In the genomic region with DNA sequence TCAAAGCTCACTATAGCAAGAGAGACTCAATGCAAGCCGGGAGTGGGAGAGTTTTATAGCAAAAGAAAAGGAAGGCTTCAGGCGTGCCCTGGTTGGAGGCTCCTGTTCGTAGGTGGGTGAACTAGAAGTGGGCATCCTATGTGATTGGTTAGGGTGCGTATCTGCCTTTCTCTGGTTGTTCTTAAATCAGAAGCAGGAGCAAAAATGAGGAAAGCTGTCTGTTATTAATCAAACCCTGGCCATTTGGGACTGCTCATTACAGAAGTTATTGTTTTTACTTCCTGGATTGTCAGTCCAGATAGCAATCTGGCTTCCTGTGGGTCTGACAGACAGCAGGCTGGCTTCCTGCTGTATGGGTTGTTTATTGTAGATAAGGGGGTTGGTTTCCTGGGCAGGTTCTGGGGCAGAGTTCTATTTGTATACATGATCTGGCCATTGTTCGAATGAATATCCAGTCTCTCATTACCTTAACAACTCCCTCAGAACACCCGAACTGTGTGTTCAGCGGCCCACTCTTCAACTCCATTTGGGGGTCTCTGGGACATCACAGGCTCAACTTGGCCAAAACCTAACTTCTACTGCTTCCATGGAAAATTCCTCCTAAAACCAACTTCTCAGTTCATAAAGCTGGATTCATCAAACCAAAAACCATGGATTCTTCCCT, we compare ENCODE assay signal across 8 cellular contexts. TPM values are rescaled to one million over a fixed set of nuclear protein-coding genes. Genes with fewer than 3 reads are reported as not detected.
DNase-seq lines count a peak whose midpoint lies in the region; ATAC-seq and TF ChIP-seq lines count a peak whose summit lies in the region.

No MANE protein-coding gene starts in this region.

- no peak for TF ChIP-seq CTCF in neural progenitor cell (IDR thresholded peaks at IDR 0.05)

- no peaks in the 10 kb centered on the region for H4K20me1 ChIP-seq in neural progenitor cell (ENCODE audit: low read depth)

- no peaks in the 10 kb centered on the region for H3K79me2 ChIP-seq in neural progenitor cell (ENCODE audit: low read depth)

- no peaks in the 10 kb centered on the region for H3K27me3 ChIP-seq in effector memory CD4-positive, alpha-beta T cell (replicated peaks; ENCODE audit: control insufficient read depth, insufficient read depth, low read length, poor library complexity, severe bottlenecking)
- peaks cover 13% of the 10 kb centered on the region for H3K27me3 ChIP-seq in neural progenitor cell

- H3K9me3 Mint-ChIP-seq in neural progenitor cell = peaks cover 61% of the 10 kb centered on the region

- peaks cover 43% of the 10 kb centered on the region for H3K36me3 Mint-ChIP-seq in neural progenitor cell

- H3F3A ChIP-seq in neural progenitor cell (ENCODE audit: low read depth) = peaks cover 6% of the 10 kb centered on the region

- H3K36me3 ChIP-seq in effector memory CD4-positive, alpha-beta T cell (ENCODE audit: control insufficient read depth, insufficient read depth, low read length) = peaks cover 49% of the 10 kb centered on the region
- peaks cover 15% of the 10 kb centered on the region for H3K36me3 ChIP-seq in neural progenitor cell

- ATAC-seq in GM21526 (IDR thresholded peaks at IDR 0.05; ENCODE audit: low FRiP score, unreplicated experiment) = no peak
- no peak for ATAC-seq in HG02884 (IDR thresholded peaks at IDR 0.05; ENCODE audit: unreplicated experiment)

- H2AFZ ChIP-seq in neural progenitor cell (replicated peaks) = no peak overlapping the region

- no peak overlapping the region for H3K27ac Mint-ChIP-seq in neural progenitor cell

- peak overlapping the region; percentile 88 for H3K4me3 ChIP-seq in effector memory CD4-positive, alpha-beta T cell (ENCODE audit: insufficient read depth, low read depth, low read length, poor library complexity, severe bottlenecking)
- peak overlapping the region; percentile 93 for H3K4me3 ChIP-seq in neural progenitor cell

- peaks cover 12% of the 10 kb centered on the region for H3K4me1 Mint-ChIP-seq in neural progenitor cell

- peak overlapping the region; percentile 61 for H3K27ac ChIP-seq in effector memory CD4-positive, alpha-beta T cell (ENCODE audit: insufficient read depth, low read length, poor library complexity, severe bottlenecking)
- no peak overlapping the region for H3K27ac ChIP-seq in neural progenitor cell

- H3K4me1 ChIP-seq in effector memory CD4-positive, alpha-beta T cell (ENCODE audit: control insufficient read depth, insufficient read depth, low read length, poor library complexity, severe bottlenecking) = peaks cover 9% of the 10 kb centered on the region
- H3K4me1 ChIP-seq in neural progenitor cell = no peaks in the 10 kb centered on the region

- H3K9ac ChIP-seq in neural progenitor cell = no peak overlapping the region

- H3K9me3 ChIP-seq in effector memory CD4-positive, alpha-beta T cell (ENCODE audit: control insufficient read depth, low read length) = peaks cover 48% of the 10 kb centered on the region
- H3K9me3 ChIP-seq in neural progenitor cell (ENCODE audit: low read depth) = peaks cover 14% of the 10 kb centered on the region

- DNase-seq in EL = peak; percentile 31
- DNase-seq in OCI-M1 (lab: John Stamatoyannopoulos, UW) = peak; percentile 83
- DNase-seq in effector memory CD4-positive, alpha-beta T cell = peak in 2 of 3 donors; percentile 6 to 33
- no peak for DNase-seq in neural progenitor cell (ENCODE audit: low spot score)
- DNase-seq in NCI-H526 treated with DMSO at 0.1 percent for 48 hours (lab: John Stamatoyannopoulos, UW) = no peak
- no peak for DNase-seq in COR-L47 (lab: John Stamatoyannopoulos, UW)

- H3K4me3 Mint-ChIP-seq in neural progenitor cell = peak overlapping the region; percentile 90

- H3K27me3 Mint-ChIP-seq in neural progenitor cell (ENCODE audit: insufficient read depth, low read depth) = peaks cover 7% of the 10 kb centered on the region

- peak overlapping the region; percentile 94 for H3K4me2 ChIP-seq in neural progenitor cell

RNA-seq across cellular contexts. Expression of gene ZNF792, which starts 1.6 kb away (rescaled TPM):
- 7.0 and 8.7 TPM in 2 replicates for total RNA-seq in neural progenitor cell (ENCODE audit: low replicate concordance)

RNA-seq across cellular contexts. Expression of gene ZNF30, which starts 35.7 kb away (rescaled TPM):
- 7.6 and 10.3 TPM in 2 replicates for total RNA-seq in neural progenitor cell (ENCODE audit: low replicate concordance)

RNA-seq across cellular contexts. Expression of gene GRAMD1A, which starts 37.7 kb away (rescaled TPM):
- 27.2 and 51.0 TPM in 2 replicates for total RNA-seq in neural progenitor cell (ENCODE audit: low replicate concordance)

Comparison
In these comparisons a context has a peak if more than half of its experiments do, and no peak if none do; other contexts are left out.
1. DNase-seq: peak in EL (single experiment), OCI-M1 (single experiment) and effector memory CD4-positive, alpha-beta T cell (2 of 3); none in neural progenitor cell (single experiment), NCI-H526 treated with DMSO at 0.1 percent for 48 hours (single experiment) and COR-L47 (single experiment).